ENCODE assay signal across 1 cellular context in the genomic region with DNA sequence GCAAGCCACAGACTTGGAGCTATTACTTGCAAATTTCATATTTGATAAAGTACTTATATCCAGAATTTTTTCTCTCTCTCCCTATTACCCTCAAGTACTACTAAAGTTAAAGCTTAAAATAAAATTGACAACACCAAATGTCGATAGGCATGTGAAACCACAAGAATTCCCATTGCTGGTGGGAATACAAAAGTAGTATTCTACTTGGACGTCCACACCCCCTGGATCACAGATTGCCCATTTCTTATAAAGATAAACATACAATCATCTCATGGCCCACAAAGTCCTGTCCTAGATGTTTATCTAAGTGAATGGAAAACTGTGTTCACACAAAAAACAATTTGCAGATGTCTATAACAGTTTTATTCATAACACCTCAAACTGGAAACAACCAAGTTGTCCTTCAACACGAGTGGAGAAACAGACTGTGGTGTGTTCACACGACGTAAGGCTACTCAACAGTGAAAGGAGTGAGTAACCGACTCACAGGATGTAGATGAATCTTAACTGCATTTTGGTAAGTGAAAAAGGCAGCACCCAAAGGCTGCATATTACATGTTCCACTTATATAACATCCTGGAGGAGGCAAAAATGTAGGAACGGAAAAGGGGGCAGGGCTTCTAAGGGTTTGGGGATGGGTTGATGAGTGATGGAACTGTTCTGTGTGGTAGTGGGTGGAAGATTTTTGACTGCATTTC.
TF ChIP-seq lines count a peak whose summit lies in the region.

No MANE protein-coding gene starts in this region.

TF ChIP-seq in IMR-90, 13 proteins besides CTCF, POLR2A, EP300 and RAD21 (continued from another document):
- TF ChIP-seq, protein P1, sequence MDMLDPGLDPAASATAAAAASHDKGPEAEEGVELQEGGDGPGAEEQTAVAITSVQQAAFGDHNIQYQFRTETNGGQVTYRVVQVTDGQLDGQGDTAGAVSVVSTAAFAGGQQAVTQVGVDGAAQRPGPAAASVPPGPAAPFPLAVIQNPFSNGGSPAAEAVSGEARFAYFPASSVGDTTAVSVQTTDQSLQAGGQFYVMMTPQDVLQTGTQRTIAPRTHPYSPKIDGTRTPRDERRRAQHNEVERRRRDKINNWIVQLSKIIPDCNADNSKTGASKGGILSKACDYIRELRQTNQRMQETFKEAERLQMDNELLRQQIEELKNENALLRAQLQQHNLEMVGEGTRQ (IDR thresholded peaks at IDR 0.05; ENCODE audit: low read depth, low read length) = no peak
- TF ChIP-seq BHLHE40 (IDR thresholded peaks at IDR 0.05; ENCODE audit: low read depth, low read length) (no peak), RCOR1 (IDR thresholded peaks at IDR 0.05; ENCODE audit: insufficient replicate concordance, low read length) (no peak), MAZ (IDR thresholded peaks at IDR 0.05; ENCODE audit: borderline replicate concordance, low read depth, low read length) (no peak), SMC3 (IDR thresholded peaks at IDR 0.05; ENCODE audit: low read depth, low read length) (no peak), FOS (IDR thresholded peaks at IDR 0.05; ENCODE audit: low read depth, low read length) (no peak)
- TF ChIP-seq, protein P2, sequence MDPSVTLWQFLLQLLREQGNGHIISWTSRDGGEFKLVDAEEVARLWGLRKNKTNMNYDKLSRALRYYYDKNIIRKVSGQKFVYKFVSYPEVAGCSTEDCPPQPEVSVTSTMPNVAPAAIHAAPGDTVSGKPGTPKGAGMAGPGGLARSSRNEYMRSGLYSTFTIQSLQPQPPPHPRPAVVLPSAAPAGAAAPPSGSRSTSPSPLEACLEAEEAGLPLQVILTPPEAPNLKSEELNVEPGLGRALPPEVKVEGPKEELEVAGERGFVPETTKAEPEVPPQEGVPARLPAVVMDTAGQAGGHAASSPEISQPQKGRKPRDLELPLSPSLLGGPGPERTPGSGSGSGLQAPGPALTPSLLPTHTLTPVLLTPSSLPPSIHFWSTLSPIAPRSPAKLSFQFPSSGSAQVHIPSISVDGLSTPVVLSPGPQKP (IDR thresholded peaks at IDR 0.05; ENCODE audit: borderline replicate concordance, low read depth, low read length) = no peak
